1 cellular context compared by ENCODE assay signal in the genomic region with DNA sequence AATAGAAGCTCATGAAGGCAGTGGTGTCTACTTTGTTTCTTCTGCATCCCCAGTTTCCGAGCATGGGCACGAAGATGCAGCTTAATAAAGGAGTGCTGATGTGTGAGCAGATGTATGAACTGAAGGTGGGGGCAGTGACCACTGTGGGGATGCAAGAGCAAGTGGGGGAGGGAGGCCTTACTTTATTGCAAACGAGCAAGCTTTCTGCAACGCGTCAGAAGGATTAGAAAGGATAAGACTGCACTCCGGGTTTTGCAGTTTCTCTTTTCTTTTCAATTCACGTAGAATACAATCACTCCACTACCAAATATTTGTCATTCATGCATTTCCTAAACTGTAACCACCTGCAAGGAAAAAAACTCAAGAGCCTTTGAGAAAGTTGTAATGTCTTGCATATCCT.
TF ChIP-seq lines count a peak whose summit lies in the region.

No MANE protein-coding gene starts in this region.

TF ChIP-seq in GM23338, 12 proteins besides CTCF, POLR2A, EP300 and RAD21 (continued from another document):
- TF ChIP-seq, protein P1, sequence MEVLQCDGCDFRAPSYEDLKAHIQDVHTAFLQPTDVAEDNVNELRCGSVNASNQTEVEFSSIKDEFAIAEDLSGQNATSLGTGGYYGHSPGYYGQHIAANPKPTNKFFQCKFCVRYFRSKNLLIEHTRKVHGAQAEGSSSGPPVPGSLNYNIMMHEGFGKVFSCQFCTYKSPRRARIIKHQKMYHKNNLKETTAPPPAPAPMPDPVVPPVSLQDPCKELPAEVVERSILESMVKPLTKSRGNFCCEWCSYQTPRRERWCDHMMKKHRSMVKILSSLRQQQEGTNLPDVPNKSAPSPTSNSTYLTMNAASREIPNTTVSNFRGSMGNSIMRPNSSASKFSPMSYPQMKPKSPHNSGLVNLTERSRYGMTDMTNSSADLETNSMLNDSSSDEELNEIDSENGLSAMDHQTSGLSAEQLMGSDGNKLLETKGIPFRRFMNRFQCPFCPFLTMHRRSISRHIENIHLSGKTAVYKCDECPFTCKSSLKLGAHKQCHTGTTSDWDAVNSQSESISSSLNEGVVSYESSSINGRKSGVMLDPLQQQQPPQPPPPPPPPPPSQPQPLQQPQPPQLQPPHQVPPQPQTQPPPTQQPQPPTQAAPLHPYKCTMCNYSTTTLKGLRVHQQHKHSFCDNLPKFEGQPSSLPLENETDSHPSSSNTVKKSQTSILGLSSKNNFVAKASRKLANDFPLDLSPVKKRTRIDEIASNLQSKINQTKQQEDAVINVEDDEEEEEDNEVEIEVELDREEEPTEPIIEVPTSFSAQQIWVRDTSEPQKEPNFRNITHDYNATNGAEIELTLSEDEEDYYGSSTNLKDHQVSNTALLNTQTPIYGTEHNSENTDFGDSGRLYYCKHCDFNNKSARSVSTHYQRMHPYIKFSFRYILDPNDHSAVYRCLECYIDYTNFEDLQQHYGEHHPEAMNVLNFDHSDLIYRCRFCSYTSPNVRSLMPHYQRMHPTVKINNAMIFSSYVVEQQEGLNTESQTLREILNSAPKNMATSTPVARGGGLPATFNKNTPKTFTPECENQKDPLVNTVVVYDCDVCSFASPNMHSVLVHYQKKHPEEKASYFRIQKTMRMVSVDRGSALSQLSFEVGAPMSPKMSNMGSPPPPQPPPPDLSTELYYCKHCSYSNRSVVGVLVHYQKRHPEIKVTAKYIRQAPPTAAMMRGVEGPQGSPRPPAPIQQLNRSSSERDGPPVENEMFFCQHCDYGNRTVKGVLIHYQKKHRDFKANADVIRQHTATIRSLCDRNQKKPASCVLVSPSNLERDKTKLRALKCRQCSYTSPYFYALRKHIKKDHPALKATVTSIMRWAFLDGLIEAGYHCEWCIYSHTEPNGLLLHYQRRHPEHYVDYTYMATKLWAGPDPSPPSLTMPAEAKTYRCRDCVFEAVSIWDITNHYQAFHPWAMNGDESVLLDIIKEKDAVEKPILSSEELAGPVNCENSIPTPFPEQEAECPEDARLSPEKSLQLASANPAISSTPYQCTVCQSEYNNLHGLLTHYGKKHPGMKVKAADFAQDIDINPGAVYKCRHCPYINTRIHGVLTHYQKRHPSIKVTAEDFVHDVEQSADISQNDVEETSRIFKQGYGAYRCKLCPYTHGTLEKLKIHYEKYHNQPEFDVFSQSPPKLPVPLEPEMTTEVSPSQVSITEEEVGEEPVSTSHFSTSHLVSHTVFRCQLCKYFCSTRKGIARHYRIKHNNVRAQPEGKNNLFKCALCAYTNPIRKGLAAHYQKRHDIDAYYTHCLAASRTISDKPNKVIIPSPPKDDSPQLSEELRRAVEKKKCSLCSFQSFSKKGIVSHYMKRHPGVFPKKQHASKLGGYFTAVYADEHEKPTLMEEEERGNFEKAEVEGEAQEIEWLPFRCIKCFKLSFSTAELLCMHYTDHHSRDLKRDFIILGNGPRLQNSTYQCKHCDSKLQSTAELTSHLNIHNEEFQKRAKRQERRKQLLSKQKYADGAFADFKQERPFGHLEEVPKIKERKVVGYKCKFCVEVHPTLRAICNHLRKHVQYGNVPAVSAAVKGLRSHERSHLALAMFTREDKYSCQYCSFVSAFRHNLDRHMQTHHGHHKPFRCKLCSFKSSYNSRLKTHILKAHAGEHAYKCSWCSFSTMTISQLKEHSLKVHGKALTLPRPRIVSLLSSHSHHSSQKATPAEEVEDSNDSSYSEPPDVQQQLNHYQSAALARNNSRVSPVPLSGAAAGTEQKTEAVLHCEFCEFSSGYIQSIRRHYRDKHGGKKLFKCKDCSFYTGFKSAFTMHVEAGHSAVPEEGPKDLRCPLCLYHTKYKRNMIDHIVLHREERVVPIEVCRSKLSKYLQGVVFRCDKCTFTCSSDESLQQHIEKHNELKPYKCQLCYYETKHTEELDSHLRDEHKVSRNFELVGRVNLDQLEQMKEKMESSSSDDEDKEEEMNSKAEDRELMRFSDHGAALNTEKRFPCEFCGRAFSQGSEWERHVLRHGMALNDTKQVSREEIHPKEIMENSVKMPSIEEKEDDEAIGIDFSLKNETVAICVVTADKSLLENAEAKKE (CRISPR knock-in tag; IDR thresholded peaks at IDR 0.05): no peak
- no peak for TF ChIP-seq ZNF331 (CRISPR knock-in tag; IDR thresholded peaks at IDR 0.05; ENCODE audit: low read depth)
- TF ChIP-seq STAT1 (IDR thresholded peaks at IDR 0.05; ENCODE audit: unreplicated experiment): no peak
TF ChIP-seq in GM23338: peak in this region for 0.
